In genomic region chrX:111041018-111041462, GRCh38 we compare ENCODE assay signal across 8 cellular contexts. TPM values are rescaled to one million over a fixed set of nuclear protein-coding genes. Genes with fewer than 3 reads are reported as not detected.
DNase-seq lines count a peak whose midpoint lies in the region; ATAC-seq and TF ChIP-seq lines count a peak whose summit lies in the region.

No MANE protein-coding gene starts in this region.

- no peaks in the 10 kb centered on the region for H3K27me3 ChIP-seq in AG04450 (ENCODE audit: control insufficient read depth, insufficient read depth, low read length)

- H3K27ac ChIP-seq in AG04450 (ENCODE audit: low read depth, low read length), result no peak overlapping the region

- CTCF ChIA-PET in AG04450 (lab: Charles Lee), result interaction anchor here (1.2 kb wide), 1 partner anchor 59 kb away, joined by 3 read pairs; no protein-coding TSS in a partner anchor

- no peak for TF ChIP-seq CTCF in AG04450 (IDR thresholded peaks at IDR 0.05; ENCODE audit: low read depth, low read length)

- ATAC-seq in GM19351 (IDR thresholded peaks at IDR 0.05; ENCODE audit: unreplicated experiment) (peak; percentile 63), HG02759 (IDR thresholded peaks at IDR 0.05; ENCODE audit: unreplicated experiment) (no peak), HG03025 (IDR thresholded peaks at IDR 0.05; ENCODE audit: low FRiP score, unreplicated experiment) (no peak)

- H3K4me3 ChIP-seq in AG04450 (ENCODE audit: low read depth, low read length), result no peak overlapping the region

- no peaks in the 10 kb centered on the region for H3K9me3 ChIP-seq in AG04450 (ENCODE audit: control insufficient read depth, insufficient read depth, low read length)

- peak; percentile 20 for DNase-seq in AG04450 (ENCODE audit: low read depth, low spot score)
- peak; percentile 97 for DNase-seq in NCI-H460 (ENCODE audit: extremely low read depth, low read depth)
- DNase-seq in fibroblast of gingiva (ENCODE audit: low read depth), result peak; percentile 87
- DNase-seq in medulla oblongata (ENCODE audit: extremely low spot score), result no peak
- DNase-seq in ecto neural progenitor cell (ENCODE audit: low spot score), result no peak

- POLR2A ChIA-PET in AG04450 (lab: Yijun Ruan, JAX), result no interaction called here

RNA-seq across cellular contexts. Expression of gene PAK3, which starts 55.0 kb away (rescaled TPM):
- 0.51 and 0.66 TPM in 2 replicates for polyA plus RNA-seq in AG04450 (2011; rRNA removed)
- polyA minus RNA-seq in AG04450 (2011; rRNA and poly(A)+ RNA removed), result 1.2 TPM in 2 replicates
- total RNA-seq in NCI-H460 (2014; rRNA removed; shearing (Covaris generic)), result 57.4 and 73.3 TPM in 2 replicates
- polyA plus RNA-seq in NCI-H460 (2014; cell fraction: nucleus; rRNA removed), result 37.3 and 40.3 TPM in 2 replicates

Comparison
In these comparisons a context has a peak if more than half of its experiments do, and no peak if none do; other contexts are left out.
1. DNase-seq: peak in AG04450 (single experiment), NCI-H460 (single experiment) and fibroblast of gingiva (single experiment); none in medulla oblongata (single experiment) and ecto neural progenitor cell (single experiment).